ENCODE assay signal across 19 cellular contexts in the genomic region with DNA sequence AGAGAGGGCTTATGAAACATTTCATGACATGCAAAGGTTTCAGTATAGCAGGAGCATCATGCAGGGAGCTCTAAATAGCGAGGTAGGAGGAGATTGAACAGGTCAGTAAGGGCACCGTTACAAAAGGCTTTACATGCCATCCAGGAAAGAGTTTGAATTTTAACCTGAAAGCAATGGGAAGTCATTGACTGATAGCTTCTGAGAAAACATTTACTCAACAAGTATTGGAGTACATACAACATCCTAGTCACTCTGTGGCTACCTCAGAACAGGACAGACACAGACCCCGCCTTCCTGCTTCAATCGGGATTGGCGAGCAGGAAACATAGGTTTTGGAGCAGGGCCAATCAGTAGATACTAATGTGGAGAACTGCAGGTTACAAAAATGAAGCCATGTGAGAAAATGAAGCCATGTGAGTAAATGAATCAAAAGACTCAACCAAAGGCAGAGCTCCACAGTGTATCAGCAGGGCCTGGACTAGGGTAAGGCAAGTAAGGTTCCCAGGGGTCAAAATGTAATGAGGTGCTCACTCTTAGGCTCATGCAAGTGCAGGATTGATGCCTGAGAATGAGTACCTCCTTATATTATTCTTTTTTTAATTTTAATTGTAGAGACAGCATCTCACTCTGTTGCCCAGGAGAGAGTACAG. TPM values are rescaled to one million over a fixed set of nuclear protein-coding genes. Genes with fewer than 3 reads are reported as not detected.
A peak's percentile ranks its signal among the peaks of the same experiment; 100 is the strongest.
DNase-seq lines count a peak whose midpoint lies in the region; ATAC-seq and TF ChIP-seq lines count a peak whose summit lies in the region.
"Had no signal": no experiment of that assay in that cellular context is flagged by ENCODE, and none has a peak within 500 bp of the region (broad histone marks: within the 10 kb centered on the region; RNA-seq: fewer than 3 reads in every experiment).

No MANE protein-coding gene starts in this region.

- H3K36me3 Mint-ChIP-seq in GM23338 (ENCODE audit: low read depth) (no peaks in the 10 kb centered on the region), progenitor cell of endocrine pancreas (ENCODE audit: insufficient read depth) (no peaks in the 10 kb centered on the region)
- peaks cover 2% of the 10 kb centered on the region for H3K36me3 Mint-ChIP-seq in activated CD8-positive, alpha-beta T cell treated with anti-CD3 and anti-CD28 coated beads, Interleukin-2, amount 10 ng/mL, durations not matched to agents 7 days and 5 days (ENCODE audit: low read depth)
- H3K36me3 Mint-ChIP-seq: CD8-positive, alpha-beta T cell had no signal

- H3K27me3 ChIP-seq in GM23338 (ENCODE audit: insufficient read depth), result no peaks in the 10 kb centered on the region
- no peaks in the 10 kb centered on the region for H3K27me3 ChIP-seq in liver (ENCODE audit: control insufficient read depth in 4 of 4, insufficient read depth in 4 of 4, low read length in 3 of 4)
- H3K27me3 ChIP-seq: BLaER1 treated with 17β-estradiol and CSF1 and Interleukin-3, amounts not matched to agents 10 nM and 100 nM had no signal

- H3K9me3 Mint-ChIP-seq in GM23338 (no peaks in the 10 kb centered on the region; the same call in 2 of the 3 replicates), progenitor cell of endocrine pancreas (ENCODE audit: low read depth) (peaks cover 11% of the 10 kb centered on the region)
- no peaks in the 10 kb centered on the region for H3K9me3 Mint-ChIP-seq in activated CD8-positive, alpha-beta T cell treated with anti-CD3 and anti-CD28 coated beads, Interleukin-2, amount 10 ng/mL, durations not matched to agents 7 days and 5 days (ENCODE audit: insufficient read depth)

- no peaks in the 10 kb centered on the region for H4K20me1 ChIP-seq in GM23338 (replicated peaks; ENCODE audit: insufficient read depth)
- H4K20me1 ChIP-seq: BLaER1 treated with 17β-estradiol and CSF1 and Interleukin-3, amounts not matched to agents 10 nM and 100 nM had no signal

- H3K9me3 ChIP-seq in liver (ENCODE audit: control insufficient read depth in 4 of 4, low read length in 3 of 4), result no peaks in the 10 kb centered on the region
- H3K9me3 ChIP-seq: A549 had no signal

- TF ChIP-seq CTCF in GM23338 (conservative IDR thresholded peaks at IDR 0.05; ENCODE audit: low read depth in 2 of 2) (no peak), liver (IDR thresholded peaks at IDR 0.05; ENCODE audit: low read depth, low read length, missing input control) (no peak), progenitor cell of endocrine pancreas (IDR thresholded peaks at IDR 0.05; ENCODE audit: unreplicated experiment) (no peak)

- no peak overlapping the region for H3K4me2 ChIP-seq in GM23338
- H3K4me2 ChIP-seq: A549; BLaER1 treated with 17β-estradiol and CSF1 and Interleukin-3, amounts not matched to agents 10 nM and 100 nM had no signal

- CTCF ChIA-PET in activated CD8-positive, alpha-beta T cell treated with anti-CD3 and anti-CD28 coated beads, Interleukin-2, amount 10 ng/mL, durations not matched to agents 7 days and 5 days (lab: Charles Lee), result no interaction called here

- no peak overlapping the region for H3K9ac ChIP-seq in liver (ENCODE audit: low read depth in 1 of 2, low read length in 2 of 2)
- H3K9ac ChIP-seq: BLaER1 treated with 17β-estradiol and CSF1 and Interleukin-3, amounts not matched to agents 10 nM and 100 nM had no signal

- DNase-seq in GM23338 (ENCODE audit: low spot score), result no peak
- DNase-seq in left lobe of liver (ENCODE audit: low spot score), result peak; percentile 49
- DNase-seq in renal cortical epithelial cell (ENCODE audit: low read depth), result peak; percentile 11
- DNase-seq in GDM1 (lab: John Stamatoyannopoulos, UW), result no peak
- DNase-seq in activated CD8-positive, alpha-beta T cell treated with anti-CD3 and anti-CD28 coated beads, Interleukin-2, amount 10 ng/mL, durations not matched to agents 7 days and 5 days, result no peak
- DNase-seq in progenitor cell of endocrine pancreas (ENCODE audit: low spot score, unreplicated experiment), result no peak
- DNase-seq: AML-193; Caco-2; Calu3; CD4-positive, alpha-beta T cell; CD8-positive, alpha-beta T cell; DMS79 treated with DMSO at 0.1 percent for 48 hours had no signal

- TF ChIP-seq RAD21 in liver (IDR thresholded peaks at IDR 0.05), result peak; percentile 61 to 65

- ATAC-seq in GM23338, result no peak
- ATAC-seq in left lobe of liver, result peak; percentile 97
- ATAC-seq in activated CD8-positive, alpha-beta T cell treated with anti-CD3 and anti-CD28 coated beads, Interleukin-2, amount 10 ng/mL, durations not matched to agents 7 days and 5 days, result no peak
- ATAC-seq: A549; CD8-positive, alpha-beta T cell; GM12878 had no signal

- POLR2A ChIA-PET in activated CD8-positive, alpha-beta T cell treated with anti-CD3 and anti-CD28 coated beads, Interleukin-2, amount 10 ng/mL, durations not matched to agents 7 days and 5 days (lab: Charles Lee), result no interaction called here

- H3K27ac ChIP-seq in GM23338 (ENCODE audit: low read depth), result no peak overlapping the region
- peak overlapping the region in 1 of 2 donors; percentile 3 for H3K27ac ChIP-seq in liver (ENCODE audit: low read depth in 1 of 2, low read length in 2 of 2)
- H3K27ac ChIP-seq: 22Rv1; A549; BLaER1 treated with 17β-estradiol and CSF1 and Interleukin-3, amounts not matched to agents 10 nM and 100 nM; C4-2B had no signal

- no peak overlapping the region for H3K27ac Mint-ChIP-seq in GM23338
- no peak overlapping the region for H3K27ac Mint-ChIP-seq in activated CD8-positive, alpha-beta T cell treated with anti-CD3 and anti-CD28 coated beads, Interleukin-2, amount 10 ng/mL, durations not matched to agents 7 days and 5 days
- no peak overlapping the region for H3K27ac Mint-ChIP-seq in progenitor cell of endocrine pancreas
- H3K27ac Mint-ChIP-seq: B cell; CD4-positive, alpha-beta T cell; CD8-positive, alpha-beta T cell had no signal

- 28% methylated on average over 5 of the region's 5 CpGs for WGBS in liver

- H3K4me3 Mint-ChIP-seq in GM23338 (no peak overlapping the region), progenitor cell of endocrine pancreas (ENCODE audit: low read depth) (no peak overlapping the region)
- no peak overlapping the region for H3K4me3 Mint-ChIP-seq in activated CD8-positive, alpha-beta T cell treated with anti-CD3 and anti-CD28 coated beads, Interleukin-2, amount 10 ng/mL, durations not matched to agents 7 days and 5 days
- H3K4me3 Mint-ChIP-seq: B cell; CD4-positive, alpha-beta T cell; CD8-positive, alpha-beta T cell had no signal

- no peaks in the 10 kb centered on the region for H3K79me2 ChIP-seq in GM23338 (replicated peaks; ENCODE audit: insufficient read depth)

- no peaks in the 10 kb centered on the region for H3F3A ChIP-seq in GM23338 (replicated peaks; ENCODE audit: low read depth)

- H3K4me3 ChIP-seq in GM23338 (no peak overlapping the region), liver (ENCODE audit: low read depth in 1 of 3, low read length in 3 of 3) (no peak overlapping the region)
- H3K4me3 ChIP-seq: A549; BLaER1 treated with 17β-estradiol and CSF1 and Interleukin-3, amounts not matched to agents 10 nM and 100 nM; GM12878 had no signal

- H3K4me1 Mint-ChIP-seq in GM23338 (peaks cover under 1% of the 10 kb centered on the region; the same call in 1 of the 3 replicates), progenitor cell of endocrine pancreas (ENCODE audit: low read depth) (peaks cover 4% of the 10 kb centered on the region)
- peaks cover 3% of the 10 kb centered on the region for H3K4me1 Mint-ChIP-seq in activated CD8-positive, alpha-beta T cell treated with anti-CD3 and anti-CD28 coated beads, Interleukin-2, amount 10 ng/mL, durations not matched to agents 7 days and 5 days (ENCODE audit: low read depth)
- H3K4me1 Mint-ChIP-seq: B cell had no signal

- 0 out of 2 replicates have a peak, but pooled peaks cover 8% of the 10 kb centered on the region for H3K9me2 ChIP-seq in GM23338 (ENCODE audit: insufficient read depth)

- H3K27me3 Mint-ChIP-seq in GM23338 (ENCODE audit: insufficient read depth, low read depth, poor library complexity), result peaks cover 2% of the 10 kb centered on the region
- peaks cover 11% of the 10 kb centered on the region for H3K27me3 Mint-ChIP-seq in activated CD8-positive, alpha-beta T cell treated with anti-CD3 and anti-CD28 coated beads, Interleukin-2, amount 10 ng/mL, durations not matched to agents 7 days and 5 days (ENCODE audit: low read depth)
- H3K27me3 Mint-ChIP-seq in progenitor cell of endocrine pancreas, result peaks cover 3% of the 10 kb centered on the region

- peak overlapping the region; percentile 70; the same call in 1 of the 2 replicates for H2AFZ ChIP-seq in GM23338

- H3K4me1 ChIP-seq in GM23338 (ENCODE audit: insufficient read depth) (no peaks in the 10 kb centered on the region), liver (ENCODE audit: control insufficient read depth in 4 of 4, insufficient read depth in 4 of 4, low read length in 3 of 4) (peaks cover 3 to 11% (median 6%) of the 10 kb centered on the region in 4 donors)
- H3K4me1 ChIP-seq: A549; BLaER1 treated with 17β-estradiol and CSF1 and Interleukin-3, amounts not matched to agents 10 nM and 100 nM; Caco-2 had no signal

- H3K36me3 ChIP-seq in GM23338 (ENCODE audit: insufficient read depth) (no peaks in the 10 kb centered on the region), liver (ENCODE audit: control insufficient read depth in 4 of 4, insufficient read depth in 3 of 4, low read depth in 1 of 4, low read length in 3 of 4) (no peaks in the 10 kb centered on the region)
- H3K36me3 ChIP-seq: BLaER1 treated with 17β-estradiol and CSF1 and Interleukin-3, amounts not matched to agents 10 nM and 100 nM had no signal

RNA-seq across cellular contexts. Expression of a gene that starts 46.8 kb away (rescaled TPM):
- 31.1 and 32.0 TPM in 2 replicates for total RNA-seq in GM23338 (2014; rRNA removed; shearing (Covaris generic))
- polyA plus RNA-seq in GM23338 (2016; fragmentation: Nextera tagmentation; extraction: Ambion mirVana), result 9.9 and 10.3 TPM in 2 replicates
- 47.1 TPM for total RNA-seq in left lobe of liver
- 10 to 100 TPM; 37.3 to 89.5 TPM for total RNA-seq in liver
- 10 to 100 TPM; 25.2 to 26.8 TPM for polyA plus RNA-seq in liver
- 58.0 and 87.5 TPM in 2 replicates for total RNA-seq in renal cortical epithelial cell
- 10 to 100 TPM; 25.5 to 25.7 TPM for total RNA-seq in activated CD8-positive, alpha-beta T cell treated with anti-CD3 and anti-CD28 coated beads, Interleukin-2, amount 10 ng/mL, durations not matched to agents 7 days and 5 days
- 111 and 116 TPM in 2 replicates for total RNA-seq in progenitor cell of endocrine pancreas

Comparison
In these comparisons a context has a peak if more than half of its experiments do, and no peak if none do; other contexts are left out.
1. DNase-seq: peak in left lobe of liver (single experiment) and renal cortical epithelial cell (single experiment); none in GM23338 (single experiment), GDM1 (single experiment), activated CD8-positive, alpha-beta T cell treated with anti-CD3 and anti-CD28 coated beads, Interleukin-2, amount 10 ng/mL, durations not matched to agents 7 days and 5 days (single experiment) and progenitor cell of endocrine pancreas (single experiment).